In the genomic region with DNA sequence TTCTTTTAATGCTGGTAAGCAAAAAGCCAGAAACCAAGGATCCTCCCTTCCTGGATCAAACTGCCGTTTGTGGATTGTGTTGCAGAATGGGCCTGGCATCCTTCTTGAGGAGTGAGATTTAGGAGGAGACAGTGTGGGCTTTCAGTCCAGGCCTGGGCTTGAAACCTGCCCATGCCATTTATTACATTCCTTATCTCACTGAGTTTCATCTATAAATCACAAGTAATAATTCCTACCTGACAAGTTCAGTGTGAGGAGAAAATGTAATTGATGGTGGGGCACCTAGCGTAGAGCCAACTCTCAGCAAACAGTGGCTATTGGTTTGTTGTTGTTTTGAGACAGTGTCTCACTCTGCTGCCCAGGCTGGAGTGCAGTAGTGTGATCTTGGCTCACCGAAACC, we compare ENCODE assay signal across 17 cellular contexts.
DNase-seq lines count a peak whose midpoint lies in the region; ATAC-seq and TF ChIP-seq lines count a peak whose summit lies in the region.
"Had no signal": no experiment of that assay in that cellular context is flagged by ENCODE, and none has a peak within 500 bp of the region (broad histone marks: within the 10 kb centered on the region; RNA-seq: fewer than 3 reads in every experiment).

No MANE protein-coding gene starts in this region.

- no peaks in the 10 kb centered on the region for H3K9me3 ChIP-seq in HEK293 (ENCODE audit: control insufficient read depth, insufficient read depth, low read depth, low read length)
- no peaks in the 10 kb centered on the region for H3K9me3 ChIP-seq in Karpas-422 (ENCODE audit: low read length)

- H3K4me2 ChIP-seq in Karpas-422 (ENCODE audit: low read depth, low read length, poor library complexity, severe bottlenecking): no peak overlapping the region

- H3K4me3 ChIP-seq in HEK293 (ENCODE audit: low read depth, low read length) (no peak overlapping the region), Karpas-422 (ENCODE audit: low read length) (no peak overlapping the region)
- H3K4me3 ChIP-seq: GM23248 had no signal

- H3K27me3 Mint-ChIP-seq in effector memory CD8-positive, alpha-beta T cell: no peaks in the 10 kb centered on the region
- H3K27me3 Mint-ChIP-seq: CD4-positive, alpha-beta memory T cell had no signal

- no peak for TF ChIP-seq CTCF in HEK293 (tag by site-specific recombination; IDR thresholded peaks at IDR 0.05)

- CTCF ChIA-PET in HEK293 (lab: Yijun Ruan, JAX): no interaction called here

- H3K36me3 Mint-ChIP-seq in effector memory CD8-positive, alpha-beta T cell (ENCODE audit: insufficient read depth): peaks cover 6% of the 10 kb centered on the region
- H3K36me3 Mint-ChIP-seq: CD4-positive, alpha-beta memory T cell had no signal

- H3K36me3 ChIP-seq in HEK293 (ENCODE audit: control insufficient read depth in 2 of 2, insufficient read depth in 1 of 2, low read length in 2 of 2): no peaks in the 10 kb centered on the region
- H3K36me3 ChIP-seq in Karpas-422 (ENCODE audit: insufficient read depth, low read length): no peaks in the 10 kb centered on the region

- no peaks in the 10 kb centered on the region for H3K79me2 ChIP-seq in Karpas-422 (ENCODE audit: low read length)

- DNase-seq in Karpas-422 (peak; percentile 16), left kidney (ENCODE audit: low read depth, low spot score) (peak; percentile 70)
- DNase-seq in effector memory CD8-positive, alpha-beta T cell: no peak
- no peak for DNase-seq in central memory CD4-positive, alpha-beta T cell
- DNase-seq in activated T-cell treated with anti-CD3 and anti-CD28 coated beads, Interleukin-2, amount 50 U/mL, for 48 hours: no peak
- DNase-seq: C1 segment of cervical spinal cord; Calu3; CD4-positive, alpha-beta memory T cell; COR-L47; DMS53; DMS79 treated with DMSO at 0.1 percent for 48 hours; GF-D8; GM23248; H9; HFFc6 had no signal

- H3K4me3 Mint-ChIP-seq in effector memory CD8-positive, alpha-beta T cell: no peak overlapping the region
- H3K4me3 Mint-ChIP-seq: CD4-positive, alpha-beta memory T cell; H9; HFFc6 had no signal

- no peak for ATAC-seq in effector memory CD8-positive, alpha-beta T cell (replicated peaks)
- ATAC-seq: HCT116 had no signal

- POLR2A ChIA-PET in HEK293 (lab: Yijun Ruan, JAX): no interaction called here

- no peaks in the 10 kb centered on the region for H3K9me2 ChIP-seq in Karpas-422 (replicated peaks; ENCODE audit: insufficient read depth, low read length)

- H3K27ac ChIP-seq in HEK293 (ENCODE audit: extremely low read depth, low read depth, low read length): no peak overlapping the region
- H3K27ac ChIP-seq in Karpas-422 (ENCODE audit: low read length): no peak overlapping the region
- H3K27ac ChIP-seq: GM23248 had no signal

- H4K20me1 ChIP-seq in Karpas-422 (ENCODE audit: insufficient read depth, low read depth, low read length): no peaks in the 10 kb centered on the region

- H3K4me1 ChIP-seq in HEK293 (ENCODE audit: control insufficient read depth, insufficient read depth, low read length) (0 out of 2 replicates have a peak, but pooled peaks cover 3% of the 10 kb centered on the region), Karpas-422 (ENCODE audit: low read length) (no peaks in the 10 kb centered on the region)

- H3K27me3 ChIP-seq in Karpas-422 (ENCODE audit: low read length): no peaks in the 10 kb centered on the region

- H3K27ac Mint-ChIP-seq in effector memory CD8-positive, alpha-beta T cell: no peak overlapping the region
- H3K27ac Mint-ChIP-seq: CD4-positive, alpha-beta memory T cell; HFFc6 had no signal

- peaks cover 0 to 15% of the 10 kb centered on the region in 2 donors for H3K9me3 Mint-ChIP-seq in effector memory CD8-positive, alpha-beta T cell

- H3K9ac ChIP-seq in Karpas-422 (ENCODE audit: low read length): no peak overlapping the region
- H3K9ac ChIP-seq: GM23248 had no signal

- no peak overlapping the region for H2AFZ ChIP-seq in Karpas-422 (ENCODE audit: low read length)
- H2AFZ ChIP-seq: GM23248 had no signal

- H3K4me1 Mint-ChIP-seq in effector memory CD8-positive, alpha-beta T cell (ENCODE audit: low read depth in 2 of 2): no peaks in the 10 kb centered on the region
- H3K4me1 Mint-ChIP-seq: CD4-positive, alpha-beta memory T cell had no signal

TF ChIP-seq in HEK293, 187 proteins besides CTCF, POLR2A, EP300 and RAD21:
- TF ChIP-seq, protein P1, sequence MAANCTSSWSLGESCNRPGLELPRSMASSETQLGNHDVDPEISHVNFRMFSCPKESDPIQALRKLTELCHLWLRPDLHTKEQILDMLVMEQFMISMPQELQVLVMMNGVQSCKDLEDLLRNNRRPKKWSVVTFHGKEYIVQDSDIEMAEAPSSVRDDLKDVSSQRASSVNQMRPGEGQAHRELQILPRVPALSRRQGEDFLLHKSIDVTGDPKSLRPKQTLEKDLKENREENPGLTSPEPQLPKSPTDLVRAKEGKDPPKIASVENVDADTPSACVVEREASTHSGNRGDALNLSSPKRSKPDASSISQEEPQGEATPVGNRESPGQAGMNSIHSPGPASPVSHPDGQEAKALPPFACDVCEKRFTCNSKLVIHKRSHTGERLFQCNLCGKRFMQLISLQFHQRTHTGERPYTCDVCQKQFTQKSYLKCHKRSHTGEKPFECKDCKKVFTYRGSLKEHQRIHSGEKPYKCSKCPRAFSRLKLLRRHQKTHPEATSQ (tag by site-specific recombination; IDR thresholded peaks at IDR 0.05): no peak
- TF ChIP-seq MZF1 (tag by site-specific recombination; IDR thresholded peaks at IDR 0.05; ENCODE audit: borderline replicate concordance) (no peak), SP7 (tag by site-specific recombination; IDR thresholded peaks at IDR 0.05) (peak; percentile 64; the same call in 1 of the 2 replicates), ZNF624 (tag by site-specific recombination; IDR thresholded peaks at IDR 0.05) (no peak)
- TF ChIP-seq, protein P2, sequence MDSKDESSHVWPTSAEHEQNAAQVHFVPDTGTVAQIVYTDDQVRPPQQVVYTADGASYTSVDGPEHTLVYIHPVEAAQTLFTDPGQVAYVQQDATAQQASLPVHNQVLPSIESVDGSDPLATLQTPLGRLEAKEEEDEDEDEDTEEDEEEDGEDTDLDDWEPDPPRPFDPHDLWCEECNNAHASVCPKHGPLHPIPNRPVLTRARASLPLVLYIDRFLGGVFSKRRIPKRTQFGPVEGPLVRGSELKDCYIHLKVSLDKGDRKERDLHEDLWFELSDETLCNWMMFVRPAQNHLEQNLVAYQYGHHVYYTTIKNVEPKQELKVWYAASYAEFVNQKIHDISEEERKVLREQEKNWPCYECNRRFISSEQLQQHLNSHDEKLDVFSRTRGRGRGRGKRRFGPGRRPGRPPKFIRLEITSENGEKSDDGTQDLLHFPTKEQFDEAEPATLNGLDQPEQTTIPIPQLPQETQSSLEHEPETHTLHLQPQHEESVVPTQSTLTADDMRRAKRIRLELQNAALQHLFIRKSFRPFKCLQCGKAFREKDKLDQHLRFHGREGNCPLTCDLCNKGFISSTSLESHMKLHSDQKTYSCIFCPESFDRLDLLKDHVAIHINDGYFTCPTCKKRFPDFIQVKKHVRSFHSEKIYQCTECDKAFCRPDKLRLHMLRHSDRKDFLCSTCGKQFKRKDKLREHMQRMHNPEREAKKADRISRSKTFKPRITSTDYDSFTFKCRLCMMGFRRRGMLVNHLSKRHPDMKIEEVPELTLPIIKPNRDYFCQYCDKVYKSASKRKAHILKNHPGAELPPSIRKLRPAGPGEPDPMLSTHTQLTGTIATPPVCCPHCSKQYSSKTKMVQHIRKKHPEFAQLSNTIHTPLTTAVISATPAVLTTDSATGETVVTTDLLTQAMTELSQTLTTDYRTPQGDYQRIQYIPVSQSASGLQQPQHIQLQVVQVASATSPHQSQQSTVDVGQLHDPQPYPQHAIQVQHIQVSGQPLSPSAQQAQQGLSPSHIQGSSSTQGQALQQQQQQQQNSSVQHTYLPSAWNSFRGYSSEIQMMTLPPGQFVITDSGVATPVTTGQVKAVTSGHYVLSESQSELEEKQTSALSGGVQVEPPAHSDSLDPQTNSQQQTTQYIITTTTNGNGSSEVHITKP (tag by site-specific recombination; IDR thresholded peaks at IDR 0.05): no peak
TF ChIP-seq in HEK293: peak in this region for 1.

Comparison
In these comparisons a context has a peak if more than half of its experiments do, and no peak if none do; other contexts are left out.
1. DNase-seq: peak in Karpas-422 (single experiment) and left kidney (single experiment); none in effector memory CD8-positive, alpha-beta T cell (0 of 3), central memory CD4-positive, alpha-beta T cell (single experiment) and activated T-cell treated with anti-CD3 and anti-CD28 coated beads, Interleukin-2, amount 50 U/mL, for 48 hours (0 of 2).